24 cellular contexts compared by ENCODE assay signal in the genomic region with DNA sequence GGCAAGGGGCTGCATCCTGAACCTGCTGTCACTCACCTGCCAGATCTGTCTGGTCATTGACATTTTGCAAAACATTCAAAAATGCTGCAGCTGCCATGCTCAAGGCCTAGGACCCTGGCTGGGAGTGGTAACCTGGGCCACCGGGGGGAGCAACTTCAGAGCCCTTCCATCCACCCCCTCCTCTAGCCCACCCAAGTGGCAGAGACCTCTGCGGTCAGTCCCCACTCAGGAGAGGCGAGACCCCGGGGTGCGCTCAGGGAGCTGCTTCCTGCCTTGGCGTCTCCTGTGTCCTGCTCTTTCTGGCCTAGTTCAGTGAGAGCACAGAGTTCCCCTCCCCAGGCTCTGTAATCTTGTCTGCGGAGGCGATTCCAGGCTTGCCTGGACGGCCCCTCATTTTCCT.
DNase-seq lines count a peak whose midpoint lies in the region; ATAC-seq and TF ChIP-seq lines count a peak whose summit lies in the region.
"Had no signal": no experiment of that assay in that cellular context is flagged by ENCODE, and none has a peak within 500 bp of the region (broad histone marks: within the 10 kb centered on the region; RNA-seq: fewer than 3 reads in every experiment).

No MANE protein-coding gene starts in this region.

- H3K4me3 Mint-ChIP-seq in endothelial cell (ENCODE audit: unreplicated experiment): peak overlapping the region; percentile 60

- no peak overlapping the region for H3K4me3 ChIP-seq in transverse colon
- H3K4me3 ChIP-seq: cardiac muscle cell, SK-N-MC, spleen, thoracic aorta had no signal

- H3K27ac Mint-ChIP-seq in endothelial cell (ENCODE audit: unreplicated experiment): peak overlapping the region; percentile 61
- H3K27ac Mint-ChIP-seq: activated T-helper 2 cell treated with anti-CD3 and anti-CD28 coated beads, Interferon-gamma antibody, Interleukin-2, Interleukin-4, amounts not matched to agents 10 μg/mL and 5 μg/mL and 100 μg/mL, durations not matched to agents 14 hours and 24 hours and 36 hours had no signal

- H3K36me3 Mint-ChIP-seq in endothelial cell (ENCODE audit: low read depth, unreplicated experiment): peaks cover 28% of the 10 kb centered on the region

- H3K27me3 Mint-ChIP-seq in endothelial cell (ENCODE audit: unreplicated experiment): peaks cover 5% of the 10 kb centered on the region

- H3K36me3 ChIP-seq in transverse colon: no peaks in the 10 kb centered on the region
- H3K36me3 ChIP-seq: cardiac muscle cell, neutrophil, thoracic aorta had no signal

- no peaks in the 10 kb centered on the region for H3K27me3 ChIP-seq in transverse colon
- H3K27me3 ChIP-seq: BE2C, cardiac muscle cell, neutrophil, spleen had no signal

- intact Hi-C loops in posterior vena cava (cut with DNase I): no loop called here
- intact Hi-C loops in transverse colon (cut with DNase I; ENCODE audit: low total_unique reads): no loop called here

- peak overlapping the region; percentile 61 for H3K27ac ChIP-seq in RWPE1
- H3K27ac ChIP-seq in transverse colon: peak overlapping the region in 1 of 4 donors; percentile 14
- H3K27ac ChIP-seq: cardiac muscle cell, neutrophil, SK-N-MC, thoracic aorta had no signal

- H3K9me3 Mint-ChIP-seq in endothelial cell (ENCODE audit: unreplicated experiment): no peaks in the 10 kb centered on the region
- H3K9me3 Mint-ChIP-seq: activated T-helper 2 cell treated with anti-CD3 and anti-CD28 coated beads, Interferon-gamma antibody, Interleukin-2, Interleukin-4, amounts not matched to agents 10 μg/mL and 5 μg/mL and 100 μg/mL, durations not matched to agents 14 hours and 24 hours and 36 hours had no signal

- no peak for TF ChIP-seq CTCF in RWPE1 (conservative IDR thresholded peaks at IDR 0.05; ENCODE audit: low read depth)
- TF ChIP-seq CTCF in endothelial cell (IDR thresholded peaks at IDR 0.05; ENCODE audit: unreplicated experiment): no peak
- TF ChIP-seq CTCF in transverse colon (IDR thresholded peaks at IDR 0.05): no peak

- in situ Hi-C loops in transverse colon (cut with MboI; ENCODE audit: low pct_ligation_motif_present in 1 of 4, low pct_unique_long_range_greater_than_20kb in 1 of 4, low sequenced_read_pairs in 3 of 4): no loop called here

- peaks cover 21% of the 10 kb centered on the region for H3K4me1 Mint-ChIP-seq in endothelial cell (ENCODE audit: unreplicated experiment)

- no peak for TF ChIP-seq EP300 in transverse colon (IDR thresholded peaks at IDR 0.05; ENCODE audit: low read depth)

- POLR2A ChIA-PET in RWPE1 (lab: Yijun Ruan, JAX; ENCODE audit: low non-redundant PET): no interaction called here

- peak; percentile 35 for DNase-seq in NCI-H2171 (lab: John Stamatoyannopoulos, UW)
- no peak for DNase-seq in NCI-H2171 treated with DMSO at 0.1 percent for 48 hours (lab: John Stamatoyannopoulos, UW)
- no peak for DNase-seq in RWPE1 (ENCODE audit: low spot score)
- DNase-seq in endothelial cell (ENCODE audit: low spot score): no peak
- DNase-seq in posterior vena cava (ENCODE audit: low spot score): peak; percentile 50
- no peak for DNase-seq in transverse colon
- DNase-seq in HUDEP-2 (lab: John Stamatoyannopoulos, UW; ENCODE audit: unreplicated experiment in 76 of 76): no peak
- DNase-seq: 8988T; activated CD4-positive, alpha-beta T cell treated with anti-CD3 and anti-CD28 coated beads for 1 hour; BE2C; DMS153; effector memory CD4-positive, alpha-beta T cell; kidney; mesenchymal stem cell; NCI-H2029 treated with DMSO at 0.1 percent for 48 hours; NCI-H510A treated with DMSO at 0.1 percent for 48 hours; T1000 had no signal

- no peaks in the 10 kb centered on the region for H3K4me1 ChIP-seq in transverse colon

- ATAC-seq in HG02588 (IDR thresholded peaks at IDR 0.05; ENCODE audit: unreplicated experiment): no peak

- CTCF ChIA-PET in RWPE1 (lab: Yijun Ruan, JAX): interaction anchor here (0.9 kb wide), 1 partner anchor 393 kb away, joined by 3 read pairs; no protein-coding TSS in a partner anchor

- H3K9me3 ChIP-seq in transverse colon: no peaks in the 10 kb centered on the region
- H3K9me3 ChIP-seq: BE2C, neutrophil, thoracic aorta had no signal

- no peak for TF ChIP-seq POLR2A in transverse colon (IDR thresholded peaks at IDR 0.05)

- 90% methylated on average over 8 of the region's 9 CpGs; no CpG with 5 or more reads in 1 of the 2 donors for WGBS in transverse colon (ENCODE audit: low coverage in 1 of 2), 2 donors

Comparison
In these comparisons a context has a peak if more than half of its experiments do, and no peak if none do; other contexts are left out.
1. DNase-seq: peak in NCI-H2171 (single experiment) and posterior vena cava (single experiment); none in NCI-H2171 treated with DMSO at 0.1 percent for 48 hours (single experiment), RWPE1 (single experiment), endothelial cell (single experiment), transverse colon (single experiment) and HUDEP-2 (0 of 76).